Comparison of ENCODE assay signal across 1 cellular context in the genomic region with DNA sequence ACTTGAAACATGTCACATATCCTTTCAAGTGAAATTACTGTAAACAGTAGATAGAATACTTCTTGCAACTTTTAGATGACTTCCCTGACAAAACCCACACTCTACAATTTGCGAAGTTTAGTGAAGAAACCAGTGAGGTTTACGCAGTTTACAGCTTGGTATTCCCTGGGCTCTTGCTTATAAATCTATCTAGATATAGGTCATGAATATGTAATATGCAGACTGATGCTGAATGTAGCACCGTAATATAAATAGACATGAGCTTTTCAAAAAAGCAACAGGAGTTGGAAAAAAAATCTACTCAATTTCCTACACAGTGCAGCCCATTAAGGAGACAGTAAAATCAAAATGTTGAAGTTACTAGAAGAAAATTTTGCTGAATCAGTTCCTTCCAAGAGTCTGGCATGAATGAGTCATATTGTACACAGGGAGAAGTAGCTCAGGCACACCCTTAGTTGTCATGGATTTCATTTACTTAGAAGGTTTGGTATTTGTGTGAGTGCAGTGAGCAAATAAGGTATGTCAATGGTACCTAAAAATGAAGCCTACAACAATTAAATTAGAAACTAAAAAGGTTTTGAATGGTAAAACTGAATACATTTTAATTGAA.
TF ChIP-seq lines count a peak whose summit lies in the region.

No MANE protein-coding gene starts in this region.

TF ChIP-seq in SK-N-SH treated with all-trans-retinoic acid at 6 μM for 48 hours, 23 proteins besides CTCF, POLR2A, EP300 and RAD21 (continued from another document):
- TF ChIP-seq, protein P1, sequence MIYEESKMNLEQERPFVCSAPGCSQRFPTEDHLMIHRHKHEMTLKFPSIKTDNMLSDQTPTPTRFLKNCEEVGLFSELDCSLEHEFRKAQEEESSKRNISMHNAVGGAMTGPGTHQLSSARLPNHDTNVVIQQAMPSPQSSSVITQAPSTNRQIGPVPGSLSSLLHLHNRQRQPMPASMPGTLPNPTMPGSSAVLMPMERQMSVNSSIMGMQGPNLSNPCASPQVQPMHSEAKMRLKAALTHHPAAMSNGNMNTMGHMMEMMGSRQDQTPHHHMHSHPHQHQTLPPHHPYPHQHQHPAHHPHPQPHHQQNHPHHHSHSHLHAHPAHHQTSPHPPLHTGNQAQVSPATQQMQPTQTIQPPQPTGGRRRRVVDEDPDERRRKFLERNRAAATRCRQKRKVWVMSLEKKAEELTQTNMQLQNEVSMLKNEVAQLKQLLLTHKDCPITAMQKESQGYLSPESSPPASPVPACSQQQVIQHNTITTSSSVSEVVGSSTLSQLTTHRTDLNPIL (CRISPR knock-in tag; IDR thresholded peaks at IDR 0.05; ENCODE audit: low read depth) = no peak
- TF ChIP-seq OSR1 (CRISPR knock-in tag; IDR thresholded peaks at IDR 0.05) (no peak), ESRRG (CRISPR knock-in tag; IDR thresholded peaks at IDR 0.05) (no peak), ZFP3 (CRISPR knock-in tag; IDR thresholded peaks at IDR 0.05) (no peak)
TF ChIP-seq in SK-N-SH treated with all-trans-retinoic acid at 6 μM for 48 hours: peak in this region for 0.
